Comparison of ENCODE assay signal across 12 cellular contexts in the genomic region with DNA sequence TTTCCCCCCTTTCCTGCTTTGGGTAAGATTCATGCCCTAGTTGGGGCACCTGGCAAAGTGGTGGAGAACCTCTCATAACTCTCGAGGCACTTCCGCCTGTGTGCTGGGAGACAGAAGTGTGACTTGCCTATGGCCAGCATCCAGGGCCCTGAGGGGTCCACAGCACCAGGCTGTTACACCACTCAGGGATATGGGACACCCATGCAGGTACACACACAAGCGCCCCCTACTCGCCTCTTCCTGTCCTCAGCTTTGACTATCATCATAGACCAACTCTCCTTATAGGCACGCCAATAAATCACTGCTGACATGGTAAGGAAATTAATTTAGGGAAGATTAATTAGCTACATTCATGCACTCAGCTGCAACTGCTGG. TPM values are rescaled to one million over a fixed set of nuclear protein-coding genes. Genes with fewer than 3 reads are reported as not detected.
A peak's percentile ranks its signal among the peaks of the same experiment; 100 is the strongest.
DNase-seq lines count a peak whose midpoint lies in the region; ATAC-seq, FAIRE-seq and TF ChIP-seq lines count a peak whose summit lies in the region.
"Had no signal": no experiment of that assay in that cellular context is flagged by ENCODE, and none has a peak within 500 bp of the region (broad histone marks: within the 10 kb centered on the region; RNA-seq: fewer than 3 reads in every experiment).

No MANE protein-coding gene starts in this region.

- H2AFZ ChIP-seq in astrocyte (ENCODE audit: low read depth, low read length), result no peak overlapping the region

- no peak for TF ChIP-seq POLR2A in suprapubic skin (IDR thresholded peaks at IDR 0.05)

- no peak for TF ChIP-seq RAD21 in liver (IDR thresholded peaks at IDR 0.05)

- H4K20me1 ChIP-seq in astrocyte (ENCODE audit: insufficient read depth, low read length), result peaks cover 15% of the 10 kb centered on the region

- peak overlapping the region; percentile 100 for H3K27ac Mint-ChIP-seq in astrocyte (ENCODE audit: unreplicated experiment)
- H3K27ac Mint-ChIP-seq in T-helper 17 cell, result no peak overlapping the region

- H3K4me3 Mint-ChIP-seq in astrocyte (ENCODE audit: unreplicated experiment) (no peak overlapping the region), T-helper 17 cell (no peak overlapping the region)
- H3K4me3 Mint-ChIP-seq: dendritic cell treated with granulocyte-macrophage colony-stimulating factor and Interleukin-4, amounts not matched to agents 40 ng/mL and 50 ng/mL, for 4 days had no signal

- H3K9me3 ChIP-seq in HUES48 (ENCODE audit: control insufficient read depth, insufficient read depth, low read length) (no peaks in the 10 kb centered on the region), astrocyte (ENCODE audit: insufficient read depth, low read depth, low read length) (no peaks in the 10 kb centered on the region), liver (ENCODE audit: control insufficient read depth in 4 of 4, low read length in 3 of 4) (no peaks in the 10 kb centered on the region), suprapubic skin (no peaks in the 10 kb centered on the region), T-helper 17 cell (ENCODE audit: control insufficient read depth, low read length, poor library complexity, severe bottlenecking) (no peaks in the 10 kb centered on the region)

- no peak for TF ChIP-seq CTCF in astrocyte (IDR thresholded peaks at IDR 0.05; ENCODE audit: insufficient read depth, low read depth, low read length)
- no peak for TF ChIP-seq CTCF in liver (IDR thresholded peaks at IDR 0.05; ENCODE audit: low read depth, low read length, missing input control)
- TF ChIP-seq CTCF in suprapubic skin (IDR thresholded peaks at IDR 0.05), result no peak

- H3K27ac ChIP-seq in HUES48 (ENCODE audit: low read depth, low read length) (peak overlapping the region; percentile 39), astrocyte (ENCODE audit: low read depth, low read length) (peak overlapping the region; percentile 99), liver (ENCODE audit: low read depth in 1 of 2, low read length in 2 of 2) (peak overlapping the region; percentile 80 to 82), suprapubic skin (peak overlapping the region; percentile 68)

- TF ChIP-seq EP300 in suprapubic skin (IDR thresholded peaks at IDR 0.05), result no peak

- ATAC-seq in T-helper 17 cell, result no peak
- ATAC-seq in GM18868 (IDR thresholded peaks at IDR 0.05; ENCODE audit: unreplicated experiment), result no peak

- H3K4me1 Mint-ChIP-seq in astrocyte (ENCODE audit: low read depth, unreplicated experiment) (peaks cover 89% of the 10 kb centered on the region), T-helper 17 cell (peaks cover 2% of the 10 kb centered on the region)

- no peaks in the 10 kb centered on the region for H3K36me3 ChIP-seq in HUES48 (ENCODE audit: control insufficient read depth, insufficient read depth, low read length)
- no peaks in the 10 kb centered on the region for H3K36me3 ChIP-seq in astrocyte (ENCODE audit: insufficient read depth, low read length)
- no peaks in the 10 kb centered on the region for H3K36me3 ChIP-seq in liver (ENCODE audit: control insufficient read depth in 4 of 4, insufficient read depth in 3 of 4, low read depth in 1 of 4, low read length in 3 of 4)
- H3K36me3 ChIP-seq in suprapubic skin, result no peaks in the 10 kb centered on the region

- H3K4me2 ChIP-seq in astrocyte (ENCODE audit: low read length), result peak overlapping the region; percentile 77

- H3K4me3 ChIP-seq in HUES48 (ENCODE audit: low read depth, low read length) (no peak overlapping the region), astrocyte (ENCODE audit: insufficient read depth, low read depth, low read length) (no peak overlapping the region), liver (ENCODE audit: low read depth in 1 of 3, low read length in 3 of 3) (peak overlapping the region in 1 of 3 donors; percentile 5), suprapubic skin (no peak overlapping the region)
- H3K4me3 ChIP-seq: lung had no signal

- no peaks in the 10 kb centered on the region for H3K9me3 Mint-ChIP-seq in astrocyte (ENCODE audit: unreplicated experiment)
- H3K9me3 Mint-ChIP-seq: dendritic cell treated with granulocyte-macrophage colony-stimulating factor and Interleukin-4, amounts not matched to agents 40 ng/mL and 50 ng/mL, for 4 days had no signal

- FAIRE-seq in astrocyte (lab: Jason Lieb, UNC), result no peak

- peaks cover 76% of the 10 kb centered on the region for H3K4me1 ChIP-seq in HUES48 (ENCODE audit: control insufficient read depth, insufficient read depth, low read length)
- H3K4me1 ChIP-seq in astrocyte (ENCODE audit: insufficient read depth, low read length), result peaks cover 70% of the 10 kb centered on the region
- H3K4me1 ChIP-seq in liver (ENCODE audit: control insufficient read depth in 4 of 4, insufficient read depth in 4 of 4, low read length in 3 of 4), result peaks cover 23 to 90% (median 79%) of the 10 kb centered on the region in 4 donors
- peaks cover 78% of the 10 kb centered on the region for H3K4me1 ChIP-seq in suprapubic skin

- DNase-seq in astrocyte (ENCODE audit: low read depth) (no peak), suprapubic skin (ENCODE audit: low spot score in 2 of 2) (no peak), T-helper 17 cell (no peak), islet precursor cell (no peak)
- DNase-seq: activated CD4-positive, alpha-beta T cell treated with anti-CD3 and anti-CD28 coated beads, Interleukin-2, amount 50 U/mL, for 1 hour; activated naive CD4-positive, alpha-beta T cell treated with anti-CD3 and anti-CD28 coated beads, Interleukin-2, amount 50 U/mL, for 16 hours; H7 had no signal

- no peak overlapping the region for H3K9ac ChIP-seq in HUES48 (ENCODE audit: low read depth, low read length)
- H3K9ac ChIP-seq in astrocyte (ENCODE audit: low read length), result peak overlapping the region; percentile 89
- no peak overlapping the region for H3K9ac ChIP-seq in liver (ENCODE audit: low read depth in 1 of 2, low read length in 2 of 2)

- 77% methylated on average over 5 of the region's 5 CpGs for WGBS in liver
- 58% methylated on average over 5 of the region's 5 CpGs for WGBS in suprapubic skin

- H3K36me3 Mint-ChIP-seq in astrocyte (ENCODE audit: low read depth, unreplicated experiment), result no peaks in the 10 kb centered on the region
- no peaks in the 10 kb centered on the region for H3K36me3 Mint-ChIP-seq in T-helper 17 cell (ENCODE audit: low read depth)

- no peaks in the 10 kb centered on the region for H3K27me3 ChIP-seq in HUES48 (ENCODE audit: control insufficient read depth, insufficient read depth, low read length)
- no peaks in the 10 kb centered on the region for H3K27me3 ChIP-seq in astrocyte (ENCODE audit: insufficient read depth, low read length)
- no peaks in the 10 kb centered on the region for H3K27me3 ChIP-seq in liver (ENCODE audit: control insufficient read depth in 4 of 4, insufficient read depth in 4 of 4, low read length in 3 of 4)
- no peaks in the 10 kb centered on the region for H3K27me3 ChIP-seq in suprapubic skin

- H3K27me3 Mint-ChIP-seq in astrocyte (ENCODE audit: low read depth, unreplicated experiment) (no peaks in the 10 kb centered on the region), T-helper 17 cell (peaks cover 17% of the 10 kb centered on the region)
- H3K27me3 Mint-ChIP-seq: dendritic cell treated with granulocyte-macrophage colony-stimulating factor and Interleukin-4, amounts not matched to agents 40 ng/mL and 50 ng/mL, for 4 days had no signal

- peaks cover 85% of the 10 kb centered on the region for H3K79me2 ChIP-seq in astrocyte (ENCODE audit: insufficient read depth, low read length)

TF ChIP-seq in liver, 16 proteins besides CTCF, POLR2A, EP300 and RAD21 (continues in another document):
- TF ChIP-seq EGR1 (IDR thresholded peaks at IDR 0.05; ENCODE audit: low read depth in 2 of 2) (no peak), HNF4G (IDR thresholded peaks at IDR 0.05) (no peak), ATF3 (IDR thresholded peaks at IDR 0.05) (no peak), FOXA1 (IDR thresholded peaks at IDR 0.05) (no peak), JUND (IDR thresholded peaks at IDR 0.05) (no peak), GABPA (IDR thresholded peaks at IDR 0.05 in 1 of 2, conservative IDR thresholded peaks at IDR 0.05 in 1 of 2) (no peak), FOXA2 (IDR thresholded peaks at IDR 0.05) (no peak), TAF1 (conservative IDR thresholded peaks at IDR 0.05) (no peak), MAX (IDR thresholded peaks at IDR 0.05) (no peak), SP1 (IDR thresholded peaks at IDR 0.05) (no peak)
- TF ChIP-seq, protein P1, sequence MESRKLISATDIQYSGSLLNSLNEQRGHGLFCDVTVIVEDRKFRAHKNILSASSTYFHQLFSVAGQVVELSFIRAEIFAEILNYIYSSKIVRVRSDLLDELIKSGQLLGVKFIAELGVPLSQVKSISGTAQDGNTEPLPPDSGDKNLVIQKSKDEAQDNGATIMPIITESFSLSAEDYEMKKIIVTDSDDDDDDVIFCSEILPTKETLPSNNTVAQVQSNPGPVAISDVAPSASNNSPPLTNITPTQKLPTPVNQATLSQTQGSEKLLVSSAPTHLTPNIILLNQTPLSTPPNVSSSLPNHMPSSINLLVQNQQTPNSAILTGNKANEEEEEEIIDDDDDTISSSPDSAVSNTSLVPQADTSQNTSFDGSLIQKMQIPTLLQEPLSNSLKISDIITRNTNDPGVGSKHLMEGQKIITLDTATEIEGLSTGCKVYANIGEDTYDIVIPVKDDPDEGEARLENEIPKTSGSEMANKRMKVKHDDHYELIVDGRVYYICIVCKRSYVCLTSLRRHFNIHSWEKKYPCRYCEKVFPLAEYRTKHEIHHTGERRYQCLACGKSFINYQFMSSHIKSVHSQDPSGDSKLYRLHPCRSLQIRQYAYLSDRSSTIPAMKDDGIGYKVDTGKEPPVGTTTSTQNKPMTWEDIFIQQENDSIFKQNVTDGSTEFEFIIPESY (IDR thresholded peaks at IDR 0.05), result no peak

RNA-seq across cellular contexts. Expression of gene SHB, which starts 45.4 kb away (rescaled TPM):
- total RNA-seq in astrocyte, result 53.4 and 54.5 TPM in 2 replicates
- 10 to 100 TPM in 1 of 2 donors, 1 to 10 TPM in 1; 3.4 to 17.3 TPM for total RNA-seq in liver
- polyA plus RNA-seq in liver, result 10 to 100 TPM in 1 of 2 donors, 1 to 10 TPM in 1; 3.6 to 10.4 TPM
- total RNA-seq in suprapubic skin, result 10 to 100 TPM; 12.3 to 22.9 (median 16.3) TPM
- 1 to 10 TPM in 1 of 2 donors, under 1 TPM in 1; 0.65 to 1.5 TPM for total RNA-seq in T-helper 17 cell

Comparison
In these comparisons a context has a peak if more than half of its experiments do, and no peak if none do; other contexts are left out.
1. H3K27ac ChIP-seq: peak in every context shown above with its lines; median percentile 99 in astrocyte; 81 in liver; 68 in suprapubic skin; 39 in HUES48.